In genomic region chr6:48109902-48110301, GRCh38 we compare ENCODE assay signal across 10 cellular contexts. TPM values are rescaled to one million over a fixed set of nuclear protein-coding genes. Genes with fewer than 3 reads are reported as not detected.
DNase-seq lines count a peak whose midpoint lies in the region; ATAC-seq and TF ChIP-seq lines count a peak whose summit lies in the region.
"Had no signal": no experiment of that assay in that cellular context is flagged by ENCODE, and none has a peak within 500 bp of the region (broad histone marks: within the 10 kb centered on the region; RNA-seq: fewer than 3 reads in every experiment).

No MANE protein-coding gene starts in this region.

- in situ Hi-C loops in SK-MEL-5 (cut with HindIII; ENCODE audit: low pct_unique_long_range_greater_than_20kb, low sequenced_read_pairs), result no loop called here

- TF ChIP-seq CTCF in HEK293 (tag by site-specific recombination; IDR thresholded peaks at IDR 0.05), result no peak
- TF ChIP-seq CTCF in fibroblast of mammary gland (conservative IDR thresholded peaks at IDR 0.05; ENCODE audit: control insufficient read depth, insufficient read depth, low read depth, low read length), result no peak
- TF ChIP-seq CTCF in parathyroid adenoma (IDR thresholded peaks at IDR 0.05), result no peak
- no peak for TF ChIP-seq CTCF in upper lobe of left lung (IDR thresholded peaks at IDR 0.05)

- CTCF ChIA-PET in HEK293 (lab: Yijun Ruan, JAX), result no interaction called here

- no peak overlapping the region for H3K4me2 ChIP-seq in parathyroid adenoma (ENCODE audit: low read length)

- H3K9ac ChIP-seq in parathyroid adenoma, result no peak overlapping the region

- H3K4me3 ChIP-seq in HEK293 (ENCODE audit: low read depth, low read length), result peak overlapping the region; percentile 76
- H3K4me3 ChIP-seq in fibroblast of mammary gland (ENCODE audit: control insufficient read depth, low read depth, low read length), result peak overlapping the region; percentile 60
- peak overlapping the region; percentile 22 for H3K4me3 ChIP-seq in parathyroid adenoma (ENCODE audit: low read depth, low read length)
- peak overlapping the region in 1 of 4 donors; percentile 17 for H3K4me3 ChIP-seq in upper lobe of left lung

- TF ChIP-seq EP300 in upper lobe of left lung (IDR thresholded peaks at IDR 0.05), result no peak

- no peaks in the 10 kb centered on the region for H3K79me2 ChIP-seq in parathyroid adenoma

- H3K27me3 ChIP-seq in parathyroid adenoma (ENCODE audit: control insufficient read depth, insufficient read depth, low read length) (no peaks in the 10 kb centered on the region), upper lobe of left lung (no peaks in the 10 kb centered on the region)

- H3K36me3 ChIP-seq in HEK293 (ENCODE audit: control insufficient read depth in 2 of 2, insufficient read depth in 1 of 2, low read length in 2 of 2) (no peaks in the 10 kb centered on the region), parathyroid adenoma (ENCODE audit: control insufficient read depth, insufficient read depth, low read length) (no peaks in the 10 kb centered on the region), upper lobe of left lung (no peaks in the 10 kb centered on the region)

- no peaks in the 10 kb centered on the region for H3K9me3 ChIP-seq in HEK293 (ENCODE audit: control insufficient read depth, insufficient read depth, low read depth, low read length)
- H3K9me3 ChIP-seq in parathyroid adenoma (ENCODE audit: control insufficient read depth, low read length), result no peaks in the 10 kb centered on the region
- H3K9me3 ChIP-seq in upper lobe of left lung, result no peaks in the 10 kb centered on the region

- TF ChIP-seq POLR2A in upper lobe of left lung (IDR thresholded peaks at IDR 0.05), result no peak

- POLR2A ChIA-PET in HEK293 (lab: Yijun Ruan, JAX), result interaction anchor here (0.6 kb wide), 1 partner anchor 297 kb away, joined by 3 read pairs; no protein-coding TSS in a partner anchor

- DNase-seq in SK-MEL-5 (ENCODE audit: low read depth, low spot score) (peak; percentile 40), fibroblast of mammary gland (ENCODE audit: low read depth) (no peak), NCI-H1092 treated with DMSO at 0.1 percent for 48 hours (lab: John Stamatoyannopoulos, UW) (no peak), HCEC 1CT (no peak), upper lobe of left lung (no peak)
- DNase-seq: activated CD4-positive, CD25-positive, alpha-beta regulatory T cell; NCI-H1417 had no signal

- no peak for ATAC-seq in upper lobe of left lung (ENCODE audit: low FRiP score in 2 of 2)

- no peak overlapping the region for H3K27ac ChIP-seq in HEK293 (ENCODE audit: extremely low read depth, low read depth, low read length)
- no peak overlapping the region for H3K27ac ChIP-seq in parathyroid adenoma
- H3K27ac ChIP-seq in upper lobe of left lung, result no peak overlapping the region

- H2AFZ ChIP-seq in parathyroid adenoma, result no peak overlapping the region

- WGBS in upper lobe of left lung, 2 donors, result 57 to 65% methylated on average over 3 of the region's 3 CpGs

- no peaks in the 10 kb centered on the region for H3K4me1 ChIP-seq in HEK293 (ENCODE audit: control insufficient read depth, insufficient read depth, low read length)
- H3K4me1 ChIP-seq in parathyroid adenoma, result no peaks in the 10 kb centered on the region
- H3K4me1 ChIP-seq in upper lobe of left lung, result no peaks in the 10 kb centered on the region

TF ChIP-seq in HEK293, 187 proteins besides CTCF, POLR2A, EP300 and RAD21:
- no peak for TF ChIP-seq ZNF585B (tag by site-specific recombination; IDR thresholded peaks at IDR 0.05)

RNA-seq across cellular contexts. Expression of gene PTCHD4, which starts 1.1 kb away (rescaled TPM):
- total RNA-seq in SK-MEL-5 (2014; rRNA removed; shearing (Covaris generic)), result 8.4 and 8.9 TPM in 2 replicates
- 4.6 and 5.3 TPM in 2 replicates for polyA plus RNA-seq in SK-MEL-5 (2015; cell fraction: cytosol; rRNA removed)
- polyA plus RNA-seq in SK-MEL-5 (2015; cell fraction: nucleus; rRNA removed), result 1.7 and 2.5 TPM in 2 replicates
- total RNA-seq in upper lobe of left lung, result 1 to 10 TPM in 2 of 6 donors, under 1 TPM in 4; 0.15 to 2.1 (median 0.67) TPM
- total RNA-seq: RPMI7951 had no signal
